ENCODE assay signal across 18 cellular contexts in the genomic region with DNA sequence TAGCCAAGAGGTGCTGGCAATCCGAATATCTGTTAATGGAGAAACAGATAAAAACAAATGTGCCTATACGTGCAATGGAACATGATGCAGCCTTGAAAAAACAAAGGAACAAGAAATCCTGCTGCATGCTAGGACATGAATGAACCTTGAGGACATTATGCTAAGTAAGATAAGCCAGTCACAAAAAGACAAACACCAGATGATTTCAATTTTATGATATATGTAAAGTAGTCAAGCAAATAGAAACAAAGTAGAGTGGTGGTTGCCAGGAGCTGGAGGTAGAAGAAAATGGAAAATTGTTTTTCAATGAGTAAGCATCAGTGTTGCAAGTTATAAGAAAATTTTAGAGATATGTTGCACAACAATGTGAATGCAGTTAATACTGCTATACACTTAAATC.
"Had no signal": no experiment of that assay in that cellular context is flagged by ENCODE, and none has a peak within 500 bp of the region (broad histone marks: within the 10 kb centered on the region; RNA-seq: fewer than 3 reads in every experiment).

No MANE protein-coding gene starts in this region.

- DNase-seq: effector CD4-positive, alpha-beta T cell; esophagus squamous epithelium; foreskin fibroblast; kidney; left cardiac atrium; left ventricle myocardium inferior; mesendoderm; naive B cell; occipital lobe; pancreas; right cardiac atrium; stimulated activated CD4-positive, alpha-beta T cell treated with anti-CD3 and anti-CD28 coated beads, Interleukin-4, amount 100 ng/mL, for 1 hour; tibial artery; upper lobe of left lung; uterus had no signal

- ATAC-seq: left cardiac atrium; pancreas; right cardiac atrium; stimulated activated memory B cell treated with anti-CD40 and anti-IgM and Interleukin-4, amounts not matched to agents 10 μg/mL and 1 μg/mL and 100 μg/mL, for 72 hours had no signal

- H3K4me3 ChIP-seq: coronary artery, esophagus squamous epithelium, left ventricle myocardium inferior, lung, pancreas, tibial artery, upper lobe of left lung, uterus had no signal

- H3K9me3 ChIP-seq: esophagus squamous epithelium, pancreas, uterus had no signal

- H3K4me1 ChIP-seq: esophagus squamous epithelium, left ventricle myocardium inferior, pancreas, tibial artery, upper lobe of left lung, uterus had no signal

- H3K27me3 ChIP-seq: esophagus squamous epithelium, pancreas, tibial artery, upper lobe of left lung, uterus had no signal

- H3K27ac ChIP-seq: coronary artery, esophagus squamous epithelium, left ventricle myocardium inferior, pancreas, tibial artery, upper lobe of left lung, uterus had no signal

- H3K36me3 ChIP-seq: esophagus squamous epithelium, left ventricle myocardium inferior, pancreas, tibial artery, upper lobe of left lung, uterus had no signal
